ENCODE assay signal across 2 cellular contexts in the genomic region with DNA sequence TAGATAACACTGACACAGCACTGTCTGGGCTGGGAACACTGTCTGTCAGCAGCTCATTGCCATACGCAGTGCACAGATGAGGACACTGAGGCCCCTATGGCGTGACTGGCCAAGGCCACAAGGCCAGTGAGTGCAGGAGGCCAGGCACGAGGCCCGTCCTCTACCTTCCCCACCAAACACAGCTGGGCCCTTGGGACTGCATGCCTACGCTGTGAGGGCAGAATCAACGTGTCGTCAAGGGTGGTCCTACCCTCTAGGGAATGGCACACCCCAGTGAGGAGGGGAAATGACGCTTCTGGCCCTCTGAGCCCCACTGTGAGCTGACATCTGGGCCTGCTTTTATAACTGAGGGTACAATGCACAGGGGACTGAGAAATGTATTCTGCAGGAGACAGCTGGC.
TF ChIP-seq lines count a peak whose summit lies in the region.

No MANE protein-coding gene starts in this region.

TF ChIP-seq in A549, 52 proteins besides CTCF, POLR2A, EP300 and RAD21:
- TF ChIP-seq, protein P1, sequence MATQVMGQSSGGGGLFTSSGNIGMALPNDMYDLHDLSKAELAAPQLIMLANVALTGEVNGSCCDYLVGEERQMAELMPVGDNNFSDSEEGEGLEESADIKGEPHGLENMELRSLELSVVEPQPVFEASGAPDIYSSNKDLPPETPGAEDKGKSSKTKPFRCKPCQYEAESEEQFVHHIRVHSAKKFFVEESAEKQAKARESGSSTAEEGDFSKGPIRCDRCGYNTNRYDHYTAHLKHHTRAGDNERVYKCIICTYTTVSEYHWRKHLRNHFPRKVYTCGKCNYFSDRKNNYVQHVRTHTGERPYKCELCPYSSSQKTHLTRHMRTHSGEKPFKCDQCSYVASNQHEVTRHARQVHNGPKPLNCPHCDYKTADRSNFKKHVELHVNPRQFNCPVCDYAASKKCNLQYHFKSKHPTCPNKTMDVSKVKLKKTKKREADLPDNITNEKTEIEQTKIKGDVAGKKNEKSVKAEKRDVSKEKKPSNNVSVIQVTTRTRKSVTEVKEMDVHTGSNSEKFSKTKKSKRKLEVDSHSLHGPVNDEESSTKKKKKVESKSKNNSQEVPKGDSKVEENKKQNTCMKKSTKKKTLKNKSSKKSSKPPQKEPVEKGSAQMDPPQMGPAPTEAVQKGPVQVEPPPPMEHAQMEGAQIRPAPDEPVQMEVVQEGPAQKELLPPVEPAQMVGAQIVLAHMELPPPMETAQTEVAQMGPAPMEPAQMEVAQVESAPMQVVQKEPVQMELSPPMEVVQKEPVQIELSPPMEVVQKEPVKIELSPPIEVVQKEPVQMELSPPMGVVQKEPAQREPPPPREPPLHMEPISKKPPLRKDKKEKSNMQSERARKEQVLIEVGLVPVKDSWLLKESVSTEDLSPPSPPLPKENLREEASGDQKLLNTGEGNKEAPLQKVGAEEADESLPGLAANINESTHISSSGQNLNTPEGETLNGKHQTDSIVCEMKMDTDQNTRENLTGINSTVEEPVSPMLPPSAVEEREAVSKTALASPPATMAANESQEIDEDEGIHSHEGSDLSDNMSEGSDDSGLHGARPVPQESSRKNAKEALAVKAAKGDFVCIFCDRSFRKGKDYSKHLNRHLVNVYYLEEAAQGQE (IDR thresholded peaks at IDR 0.05), result no peak
- TF ChIP-seq ZNF302 (CRISPR knock-in tag; IDR thresholded peaks at IDR 0.05), result no peak
- TF ChIP-seq FOSL2 (IDR thresholded peaks at IDR 0.05), result no peak
- TF ChIP-seq FOSL2 (CRISPR knock-in tag; IDR thresholded peaks at IDR 0.05), result no peak
- TF ChIP-seq ZFP36 (IDR thresholded peaks at IDR 0.05; ENCODE audit: borderline replicate concordance, partially characterized antibody), result no peak
- TF ChIP-seq FOXS1 (CRISPR knock-in tag; IDR thresholded peaks at IDR 0.05), result no peak
- TF ChIP-seq, protein P2, sequence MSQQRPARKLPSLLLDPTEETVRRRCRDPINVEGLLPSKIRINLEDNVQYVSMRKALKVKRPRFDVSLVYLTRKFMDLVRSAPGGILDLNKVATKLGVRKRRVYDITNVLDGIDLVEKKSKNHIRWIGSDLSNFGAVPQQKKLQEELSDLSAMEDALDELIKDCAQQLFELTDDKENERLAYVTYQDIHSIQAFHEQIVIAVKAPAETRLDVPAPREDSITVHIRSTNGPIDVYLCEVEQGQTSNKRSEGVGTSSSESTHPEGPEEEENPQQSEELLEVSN (IDR thresholded peaks at IDR 0.05; ENCODE audit: borderline replicate concordance, low read depth), result no peak
- TF ChIP-seq, protein P3, sequence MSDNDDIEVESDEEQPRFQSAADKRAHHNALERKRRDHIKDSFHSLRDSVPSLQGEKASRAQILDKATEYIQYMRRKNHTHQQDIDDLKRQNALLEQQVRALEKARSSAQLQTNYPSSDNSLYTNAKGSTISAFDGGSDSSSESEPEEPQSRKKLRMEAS (IDR thresholded peaks at IDR 0.05), result no peak
- TF ChIP-seq NFE2L2 (conservative IDR thresholded peaks at IDR 0.05; ENCODE audit: low read length), result no peak
- TF ChIP-seq SMC3 (IDR thresholded peaks at IDR 0.05), result no peak
- no peak for TF ChIP-seq POLR2AphosphoS2 (conservative IDR thresholded peaks at IDR 0.05; ENCODE audit: low read length)
- TF ChIP-seq RNF2 (IDR thresholded peaks at IDR 0.05; ENCODE audit: borderline replicate concordance, low read depth), result no peak
- TF ChIP-seq TP53 (CRISPR knock-in tag; IDR thresholded peaks at IDR 0.05), result no peak
- TF ChIP-seq, protein P4, sequence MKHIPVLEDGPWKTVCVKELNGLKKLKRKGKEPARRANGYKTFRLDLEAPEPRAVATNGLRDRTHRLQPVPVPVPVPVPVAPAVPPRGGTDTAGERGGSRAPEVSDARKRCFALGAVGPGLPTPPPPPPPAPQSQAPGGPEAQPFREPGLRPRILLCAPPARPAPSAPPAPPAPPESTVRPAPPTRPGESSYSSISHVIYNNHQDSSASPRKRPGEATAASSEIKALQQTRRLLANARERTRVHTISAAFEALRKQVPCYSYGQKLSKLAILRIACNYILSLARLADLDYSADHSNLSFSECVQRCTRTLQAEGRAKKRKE (CRISPR knock-in tag; IDR thresholded peaks at IDR 0.05; ENCODE audit: low read depth), result no peak

TF ChIP-seq in HCT116, 20 proteins besides CTCF, POLR2A, EP300 and RAD21:
- TF ChIP-seq EGR1 (IDR thresholded peaks at IDR 0.05; ENCODE audit: low read depth) (no peak), SRF (IDR thresholded peaks at IDR 0.05; ENCODE audit: low read depth) (no peak), EZH2phosphoT487 (IDR thresholded peaks at IDR 0.05; ENCODE audit: borderline replicate concordance) (no peak), CEBPB (IDR thresholded peaks at IDR 0.05; ENCODE audit: low read depth) (no peak), FOSL1 (IDR thresholded peaks at IDR 0.05; ENCODE audit: low read depth) (no peak), TCF7L2 (IDR thresholded peaks at IDR 0.05; ENCODE audit: borderline replicate concordance, extremely low read depth, insufficient read depth, insufficient read length) (no peak), ELF1 (IDR thresholded peaks at IDR 0.05; ENCODE audit: borderline replicate concordance, low read depth) (no peak)
- TF ChIP-seq, protein P5, sequence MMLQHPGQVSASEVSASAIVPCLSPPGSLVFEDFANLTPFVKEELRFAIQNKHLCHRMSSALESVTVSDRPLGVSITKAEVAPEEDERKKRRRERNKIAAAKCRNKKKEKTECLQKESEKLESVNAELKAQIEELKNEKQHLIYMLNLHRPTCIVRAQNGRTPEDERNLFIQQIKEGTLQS (IDR thresholded peaks at IDR 0.05), result no peak
